8 cellular contexts compared by ENCODE assay signal in genomic region chr18:14122099-14122498, GRCh38.
"Had no signal": no experiment of that assay in that cellular context is flagged by ENCODE, and none has a peak within 500 bp of the region (broad histone marks: within the 10 kb centered on the region; RNA-seq: fewer than 3 reads in every experiment).

No MANE protein-coding gene starts in this region.

- H3K4me1 ChIP-seq: HAP-1 had no signal

- H3K9me3 ChIP-seq: HAP-1 had no signal

- H3K4me3 ChIP-seq: GM23338, HAP-1 had no signal

- H3K4me2 ChIP-seq: GM23338 had no signal

- H2AFZ ChIP-seq: GM23338 had no signal

- H3K27ac ChIP-seq: HL-60 had no signal

- DNase-seq: H7, HFFc6, Kasumi-1, KG1 had no signal

- ATAC-seq: GM23338, HCT116 had no signal
